ENCODE assay signal across 10 cellular contexts in genomic region chr18:33404244-33404873, GRCh38.
DNase-seq lines count a peak whose midpoint lies in the region; ATAC-seq, FAIRE-seq and TF ChIP-seq lines count a peak whose summit lies in the region.
"Had no signal": no experiment of that assay in that cellular context is flagged by ENCODE, and none has a peak within 500 bp of the region (broad histone marks: within the 10 kb centered on the region; RNA-seq: fewer than 3 reads in every experiment).

No MANE protein-coding gene starts in this region.

- no peak overlapping the region for H3K4me3 ChIP-seq in choroid plexus epithelial cell (ENCODE audit: low read depth, low read length)

- no peak overlapping the region for H3K27ac Mint-ChIP-seq in stimulated activated naive CD8-positive, alpha-beta T cell treated with anti-CD3 and anti-CD28 coated beads, Interleukin-15, amount 100 ng/mL, for 72 hours
- H3K27ac Mint-ChIP-seq: CD14-positive monocyte had no signal

- FAIRE-seq in A204.1 (lab: Jason Lieb, UNC) = peak; percentile 70
- FAIRE-seq in urothelium cell line (lab: Jason Lieb, UNC) = no peak

- ATAC-seq in GM18868 (IDR thresholded peaks at IDR 0.05; ENCODE audit: unreplicated experiment) = peak; percentile 78
- ATAC-seq in stimulated activated naive CD8-positive, alpha-beta T cell treated with anti-CD3 and anti-CD28 coated beads, Interleukin-15, amount 100 ng/mL, for 72 hours = no peak
- no peak for ATAC-seq in GM18517 (IDR thresholded peaks at IDR 0.05; ENCODE audit: unreplicated experiment)
- ATAC-seq in HG03378 (IDR thresholded peaks at IDR 0.05; ENCODE audit: unreplicated experiment) = no peak

- H3K4me1 Mint-ChIP-seq in stimulated activated naive CD8-positive, alpha-beta T cell treated with anti-CD3 and anti-CD28 coated beads, Interleukin-15, amount 100 ng/mL, for 72 hours = no peaks in the 10 kb centered on the region
- H3K4me1 Mint-ChIP-seq: CD14-positive monocyte had no signal

- no peaks in the 10 kb centered on the region for H3K27me3 Mint-ChIP-seq in stimulated activated naive CD8-positive, alpha-beta T cell treated with anti-CD3 and anti-CD28 coated beads, Interleukin-15, amount 100 ng/mL, for 72 hours

- TF ChIP-seq CTCF in LNCAP (IDR thresholded peaks at IDR 0.05) (peak; percentile 50; the same call in 1 of the 2 replicates), choroid plexus epithelial cell (conservative IDR thresholded peaks at IDR 0.05; ENCODE audit: low read depth, low read length) (peak; percentile 46)

- H3K9me3 Mint-ChIP-seq in stimulated activated naive CD8-positive, alpha-beta T cell treated with anti-CD3 and anti-CD28 coated beads, Interleukin-15, amount 100 ng/mL, for 72 hours = peaks cover 4 to 7% of the 10 kb centered on the region in 2 donors
- H3K9me3 Mint-ChIP-seq: CD14-positive monocyte had no signal

- DNase-seq in choroid plexus epithelial cell (ENCODE audit: low read depth) (peak; percentile 4), urothelium cell line (ENCODE audit: low spot score) (no peak)
- DNase-seq in stimulated activated naive CD8-positive, alpha-beta T cell treated with anti-CD3 and anti-CD28 coated beads, Interleukin-15, amount 100 ng/mL, for 72 hours = no peak
- DNase-seq: posterior cingulate gyrus had no signal

- no peak overlapping the region for H3K4me3 Mint-ChIP-seq in stimulated activated naive CD8-positive, alpha-beta T cell treated with anti-CD3 and anti-CD28 coated beads, Interleukin-15, amount 100 ng/mL, for 72 hours
- H3K4me3 Mint-ChIP-seq: CD14-positive monocyte had no signal
